8 cellular contexts compared by ENCODE assay signal in genomic region chr7:65373608-65374351, GRCh38. TPM values are rescaled to one million over a fixed set of nuclear protein-coding genes. Genes with fewer than 3 reads are reported as not detected.
DNase-seq lines count a peak whose midpoint lies in the region; ATAC-seq, FAIRE-seq and TF ChIP-seq lines count a peak whose summit lies in the region.

ZNF92 (plus strand) TSS chr7:65373855; CDS start chr7:65373998, 143 bp downstream.

- no peak within 1 kb of the TSS for H3K23ac ChIP-seq in H1 (ENCODE audit: insufficient read length)

- no peaks in the 10 kb centered on the region; the same call in 1 of the 2 replicates for H3K79me1 ChIP-seq in H1 (ENCODE audit: low read depth, low read length)

- WGBS in H1 (ENCODE audit: extremely low coverage in 1 of 2, insufficient coverage in 1 of 2, insufficient read length in 1 of 2, insufficient replicate concordance in 2 of 2, low coverage in 1 of 2, low lambda C conversion rate in 2 of 2, missing lambda C conversion rate in 1 of 2), 2 experiments = 2% methylated on average over 39 of the region's 44 CpGs; no CpG with 5 or more reads in 1 of the 2 experiments

- CTCF ChIA-PET in H1 (lab: Charles Lee; ENCODE audit: partially characterized antibody) = interaction anchor here (0.6 to 1.1 kb wide), 3 partner anchors 65 to 467 kb away, joined by 3 to 4 read pairs (median 3); no protein-coding TSS in a partner anchor

- peaks cover 0 to 2% (median 0%) of the 10 kb centered on the region in 4 experiments; a peak in 1 of 7 replicates for H3K4me1 ChIP-seq in H1 (replicated peaks in 1 of 4; ENCODE audit: control insufficient read depth in 3 of 4, insufficient read depth in 4 of 4, low read length in 3 of 4)

- H3K27me3 ChIP-seq in H1 (replicated peaks in 1 of 4; ENCODE audit: control insufficient read depth in 3 of 4, extremely low read depth in 1 of 4, insufficient read depth in 3 of 4, low read length in 3 of 4) = no peaks in the 10 kb centered on the region

- ATAC-seq in GM21360 (IDR thresholded peaks at IDR 0.05; ENCODE audit: unreplicated experiment) = peak; percentile 98
- peak; percentile 96 for ATAC-seq in memory B cell (ENCODE audit: low read depth)

- H3K4me1 Mint-ChIP-seq in memory B cell = peaks cover 17% of the 10 kb centered on the region

- H2BK20ac ChIP-seq in H1 (ENCODE audit: low read length) = no peak within 1 kb of the TSS

- H4K8ac ChIP-seq in H1 (ENCODE audit: extremely low read depth, insufficient read depth, low read length) = peak within 1 kb of the TSS; percentile 99

- DNase-seq in COLO668 (lab: John Stamatoyannopoulos, UW; ENCODE audit: unreplicated experiment) (peak; percentile 97), HT1080 (ENCODE audit: low read depth) (peak; percentile 94), NOMO-1 treated with DMSO at 0.1 percent for 48 hours (lab: John Stamatoyannopoulos, UW; ENCODE audit: unreplicated experiment) (peak; percentile 96), H1 (ENCODE audit: low read depth in 1 of 2, low spot score in 2 of 2) (peak; percentile 93 to 98), memory B cell (ENCODE audit: low spot score in 2 of 2) (peak; percentile 91 to 95)
- peak; percentile 87 to 90 (median 89) for DNase-seq in activated CD8-positive, alpha-beta memory T cell treated with anti-CD3 and anti-CD28 coated beads for 48 hours (ENCODE audit: low read depth in 2 of 3, low spot score in 2 of 3)
- DNase-seq in stimulated activated CD8-positive, alpha-beta memory T cell treated with anti-CD3 and anti-CD28 coated beads, Interleukin-12 subunit alpha, Interleukin-12 subunit beta, amount 100 ng/mL, for 24 hours (ENCODE audit: extremely low read depth) = peak; percentile 92

- TF ChIP-seq CTCF in H1 (IDR thresholded peaks at IDR 0.05; ENCODE audit: control extremely low read depth in 1 of 3, insufficient read depth in 1 of 3, low read depth in 1 of 3, low read length in 3 of 3) = no peak

- H2BK15ac ChIP-seq in H1 (ENCODE audit: low read length) = no peak within 1 kb of the TSS; the same call in 1 of the 2 replicates

- peak within 1 kb of the TSS; percentile 65 for H4K91ac ChIP-seq in H1 (replicated peaks; ENCODE audit: insufficient read length, low read length)

- H3K18ac ChIP-seq in H1 (ENCODE audit: extremely low read depth, low read length) = peak within 1 kb of the TSS; percentile 86

- TF ChIP-seq EP300 in H1 (IDR thresholded peaks at IDR 0.05; ENCODE audit: borderline replicate concordance in 1 of 2, low read depth in 2 of 2, low read length in 2 of 2) = no peak

- no peak within 1 kb of the TSS for H2BK12ac ChIP-seq in H1 (ENCODE audit: low read depth, low read length)

- H3K9me3 ChIP-seq in H1 (ENCODE audit: insufficient read depth in 2 of 2, low read depth in 1 of 2, low read length in 1 of 2) = no peaks in the 10 kb centered on the region

- H2BK120ac ChIP-seq in H1 (replicated peaks; ENCODE audit: low read depth, low read length) = no peak within 1 kb of the TSS

- peaks cover 6 to 46% of the 10 kb centered on the region in 2 experiments; a peak in 3 of 4 replicates for H3K79me2 ChIP-seq in H1 (ENCODE audit: control insufficient read depth in 1 of 2, insufficient read depth in 2 of 2, low read length in 2 of 2)

- H3K27ac Mint-ChIP-seq in memory B cell = peak within 1 kb of the TSS; percentile 93

- FAIRE-seq in H1 (lab: Jason Lieb, UNC) = peak; percentile 84

- H3K27me3 Mint-ChIP-seq in memory B cell = no peaks in the 10 kb centered on the region

- H3K36me3 Mint-ChIP-seq in memory B cell = peaks cover 14% of the 10 kb centered on the region

- peak within 1 kb of the TSS; percentile 96 for H3K4me3 Mint-ChIP-seq in memory B cell

- POLR2A ChIA-PET in H1 (lab: Charles Lee; ENCODE audit: partially characterized antibody) = interaction anchor here (0.5 to 4.2 kb wide), 14 partner anchors 10 to 367 kb away, joined by 3 to 43 read pairs (median 4); partner anchors contain the start of gene ERV3-1

- H3K23me2 ChIP-seq in H1 (ENCODE audit: low read depth, low read length) = no peaks in the 10 kb centered on the region; the same call in 1 of the 2 replicates

- H3K9me3 Mint-ChIP-seq in memory B cell = no peaks in the 10 kb centered on the region

- peak within 1 kb of the TSS; percentile 66 for H3K4ac ChIP-seq in H1 (replicated peaks; ENCODE audit: insufficient read length, low read depth, low read length)

- 0 out of 2 replicates have a peak within 1 kb of the TSS, but pooled peaks have one; percentile 16 for H2AFZ ChIP-seq in H1 (ENCODE audit: low read length)

- H2AK5ac ChIP-seq in H1 (ENCODE audit: low read depth, low read length) = no peak within 1 kb of the TSS

- peaks cover 0 to 4% of the 10 kb centered on the region in 2 experiments for H4K20me1 ChIP-seq in H1 (replicated peaks in 1 of 2; ENCODE audit: control insufficient read depth in 1 of 2, insufficient read depth in 2 of 2, low read length in 2 of 2)

- TF ChIP-seq RAD21 in H1 (IDR thresholded peaks at IDR 0.05 in 1 of 2, conservative IDR thresholded peaks at IDR 0.05 in 1 of 2; ENCODE audit: low read depth in 2 of 2, low read length in 2 of 2) = no peak

- peak within 1 kb of the TSS; percentile 88 to 95 (median 92) for H3K9ac ChIP-seq in H1 (replicated peaks in 1 of 4; ENCODE audit: extremely low read depth in 1 of 4, low read depth in 3 of 4, low read length in 3 of 4)

- H2BK5ac ChIP-seq in H1 (ENCODE audit: low read depth, low read length) = peak within 1 kb of the TSS; percentile 82; the same call in 1 of the 2 replicates

- H3K4me3 ChIP-seq in H1 (ENCODE audit: extremely low read depth in 1 of 4, insufficient read depth in 2 of 4, low read depth in 3 of 4, low read length in 4 of 4) = peak within 1 kb of the TSS; percentile 89 to 93 (median 92)

- peak within 1 kb of the TSS; percentile 60 to 81 for H3K4me2 ChIP-seq in H1 (ENCODE audit: insufficient read depth in 1 of 2, low read depth in 2 of 2, low read length in 2 of 2)

- H3K36me3 ChIP-seq in H1 (ENCODE audit: control insufficient read depth in 2 of 4, insufficient read depth in 4 of 4, low read length in 3 of 4) = peaks cover 0 to 12% (median 3%) of the 10 kb centered on the region in 4 experiments; a peak in 2 of 8 replicates

- peak within 1 kb of the TSS; percentile 98 for H3K27ac ChIP-seq in H1 (ENCODE audit: low read depth, low read length)

- H3K14ac ChIP-seq in H1 (ENCODE audit: insufficient read length) = peak within 1 kb of the TSS; percentile 40

- H4K5ac ChIP-seq in H1 (ENCODE audit: insufficient read length, low read depth, low read length) = peak within 1 kb of the TSS; percentile 81

- peak; percentile 97 to 99 for TF ChIP-seq POLR2A in H1 (IDR thresholded peaks at IDR 0.05; ENCODE audit: control extremely low read depth in 1 of 2, low read depth in 2 of 2, low read length in 2 of 2)

- peak within 1 kb of the TSS; percentile 94 for H3K56ac ChIP-seq in H1 (replicated peaks; ENCODE audit: insufficient read length, low read depth, low read length)

TF ChIP-seq in H1, 55 proteins besides CTCF, POLR2A, EP300 and RAD21 (continues in another document):
- TF ChIP-seq CHD1 (IDR thresholded peaks at IDR 0.05; ENCODE audit: low read depth, low read length) (no peak), SIRT6 (IDR thresholded peaks at IDR 0.05; ENCODE audit: low read length) (no peak), RXRA (IDR thresholded peaks at IDR 0.05; ENCODE audit: insufficient read depth, low read depth, low read length) (no peak), SP2 (IDR thresholded peaks at IDR 0.05; ENCODE audit: low read length) (peak; percentile 26; the same call in 1 of the 2 replicates), RNF2 (IDR thresholded peaks at IDR 0.05; ENCODE audit: borderline replicate concordance, low read depth, low read length, missing control alignments, poor library complexity, severe bottlenecking) (no peak), CREB1 (IDR thresholded peaks at IDR 0.05) (peak; percentile 20), MAFK (IDR thresholded peaks at IDR 0.05; ENCODE audit: low read depth, low read length) (no peak), CBX8 (IDR thresholded peaks at IDR 0.05; ENCODE audit: borderline replicate concordance, low read depth, low read length) (no peak), GABPA (IDR thresholded peaks at IDR 0.05; ENCODE audit: borderline replicate concordance, insufficient read depth, low read length) (no peak), SP4 (IDR thresholded peaks at IDR 0.05; ENCODE audit: low read length) (peak; percentile 52; the same call in 1 of the 2 replicates), PHF8 (conservative IDR thresholded peaks at IDR 0.05; ENCODE audit: low read depth, low read length) (peak; percentile 89), RBBP5 (IDR thresholded peaks at IDR 0.05; ENCODE audit: borderline replicate concordance, low read depth, low read length) (peak; percentile 68), E2F6 (IDR thresholded peaks at IDR 0.05) (no peak), TEAD4 (IDR thresholded peaks at IDR 0.05; ENCODE audit: low read depth, low read length) (no peak), CBX5 (IDR thresholded peaks at IDR 0.05; ENCODE audit: low read depth, low read length) (no peak), SUZ12 (IDR thresholded peaks at IDR 0.05; ENCODE audit: low read length) (no peak), TBP (IDR thresholded peaks at IDR 0.05; ENCODE audit: low read depth, low read length) (peak; percentile 96), JUND (IDR thresholded peaks at IDR 0.05; ENCODE audit: low read length) (no peak), NRF1 (IDR thresholded peaks at IDR 0.05; ENCODE audit: low read depth, low read length) (no peak), POLR2AphosphoS5 (IDR thresholded peaks at IDR 0.05; ENCODE audit: low read depth, low read length) (peak; percentile 98), BACH1 (IDR thresholded peaks at IDR 0.05; ENCODE audit: low read length) (no peak)

RNA-seq across cellular contexts. Expression of gene ZNF92, which starts in this region (rescaled TPM):
- total RNA-seq in HT1080 (2014; rRNA removed; shearing (Covaris generic)) = 7.0 and 8.2 TPM in 2 replicates
- polyA plus RNA-seq in HT1080 (2015; cell fraction: cytosol; rRNA removed) = 5.7 and 7.4 TPM in 2 replicates
- 11.3 and 11.9 TPM in 2 replicates for polyA plus RNA-seq in HT1080 (2015; cell fraction: nucleus; rRNA removed)
- total RNA-seq in H1 (2021; fragmentation: NEBNext Ultra II Directional; extraction: Animal tissue kit (Norgen Biotek cat#: 25700)) = 38.0 and 39.8 TPM in 2 replicates
- polyA plus RNA-seq in H1 (2011; rRNA removed) = 1.5 and 2.8 TPM in 2 replicates
- 5.7 TPM for polyA plus RNA-seq in H1 (2011; cell fraction: cytosol; rRNA removed)
- polyA plus RNA-seq in H1 (2011; cell fraction: nucleus; rRNA removed) = 5.0 TPM
- polyA plus RNA-seq in H1 (2012, experiment 1 of 2) = 6.9 to 12.5 TPM (median 8.1 TPM) in 4 replicates
- polyA plus RNA-seq in H1 (2012, experiment 2 of 2) = 0.87 TPM
- polyA plus RNA-seq in H1 (2013, experiment 1 of 2) = 28.1 TPM
- 25.6 TPM for polyA plus RNA-seq in H1 (2013, experiment 2 of 2)
- polyA minus RNA-seq in H1 (2011; rRNA and poly(A)+ RNA removed) = 18.8 and 19.6 TPM in 2 replicates
- polyA minus RNA-seq in H1 (2011; cell fraction: cytosol; rRNA and poly(A)+ RNA removed) = 11.8 TPM
- polyA minus RNA-seq in H1 (2011; cell fraction: nucleus; rRNA and poly(A)+ RNA removed) = 60.4 TPM

Comparison
In these comparisons a context has a peak if more than half of its experiments do, and no peak if none do; other contexts are left out.
1. Peak in every context shown above with its lines: DNase-seq, ATAC-seq, H3K4me3 ChIP-seq and H3K27ac ChIP-seq.